ENCODE assay signal across 1 cellular context in the genomic region with DNA sequence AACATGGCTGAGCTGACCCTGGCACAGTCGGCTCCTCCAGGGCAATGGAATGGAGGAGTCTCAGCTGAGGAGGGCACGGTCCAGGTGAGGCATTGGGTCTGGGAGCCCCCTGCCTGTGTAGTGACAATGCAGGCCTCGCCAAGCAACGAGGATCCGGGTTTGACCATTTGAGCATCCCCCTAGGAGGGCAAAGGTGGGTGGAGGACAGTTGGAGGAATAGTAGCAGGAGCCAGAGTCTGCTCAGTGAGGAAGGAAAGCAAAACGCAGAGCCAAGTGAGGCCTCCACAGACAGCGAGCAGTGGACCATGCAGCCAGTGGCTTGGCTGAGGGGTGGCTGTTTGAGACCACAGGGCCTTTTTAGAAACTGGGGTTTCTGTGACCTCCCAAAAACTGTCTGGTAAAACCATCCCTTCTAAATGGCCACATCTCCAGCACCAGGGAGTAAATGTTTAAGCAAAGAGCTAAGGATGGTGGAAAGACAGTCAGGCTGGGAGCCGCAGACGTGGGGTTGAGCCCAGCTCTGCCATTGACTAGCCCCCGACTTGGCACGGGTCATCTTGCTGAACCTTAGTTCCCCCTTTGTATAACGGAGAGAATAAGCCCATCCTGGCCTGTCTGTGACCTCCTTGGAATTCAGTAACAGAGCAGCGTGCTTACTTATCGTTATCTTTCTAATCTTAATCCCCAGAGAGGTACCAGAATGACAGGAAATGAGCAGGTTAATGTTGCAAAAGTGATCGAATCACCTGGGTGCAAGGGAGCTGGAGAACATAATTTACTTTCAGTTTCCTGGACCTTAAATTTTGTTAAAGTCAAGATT.
TF ChIP-seq lines count a peak whose summit lies in the region.

No MANE protein-coding gene starts in this region.

TF ChIP-seq in IMR-90, 13 proteins besides CTCF, POLR2A, EP300 and RAD21 (continued from another document):
- TF ChIP-seq, protein P1, sequence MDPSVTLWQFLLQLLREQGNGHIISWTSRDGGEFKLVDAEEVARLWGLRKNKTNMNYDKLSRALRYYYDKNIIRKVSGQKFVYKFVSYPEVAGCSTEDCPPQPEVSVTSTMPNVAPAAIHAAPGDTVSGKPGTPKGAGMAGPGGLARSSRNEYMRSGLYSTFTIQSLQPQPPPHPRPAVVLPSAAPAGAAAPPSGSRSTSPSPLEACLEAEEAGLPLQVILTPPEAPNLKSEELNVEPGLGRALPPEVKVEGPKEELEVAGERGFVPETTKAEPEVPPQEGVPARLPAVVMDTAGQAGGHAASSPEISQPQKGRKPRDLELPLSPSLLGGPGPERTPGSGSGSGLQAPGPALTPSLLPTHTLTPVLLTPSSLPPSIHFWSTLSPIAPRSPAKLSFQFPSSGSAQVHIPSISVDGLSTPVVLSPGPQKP (IDR thresholded peaks at IDR 0.05; ENCODE audit: borderline replicate concordance, low read depth, low read length), result no peak
- TF ChIP-seq RFX5 (IDR thresholded peaks at IDR 0.05; ENCODE audit: low read depth, low read length), result no peak
- no peak for TF ChIP-seq MXI1 (IDR thresholded peaks at IDR 0.05; ENCODE audit: borderline replicate concordance, low read depth, low read length)
